Comparison of ENCODE assay signal across 8 cellular contexts in the genomic region with DNA sequence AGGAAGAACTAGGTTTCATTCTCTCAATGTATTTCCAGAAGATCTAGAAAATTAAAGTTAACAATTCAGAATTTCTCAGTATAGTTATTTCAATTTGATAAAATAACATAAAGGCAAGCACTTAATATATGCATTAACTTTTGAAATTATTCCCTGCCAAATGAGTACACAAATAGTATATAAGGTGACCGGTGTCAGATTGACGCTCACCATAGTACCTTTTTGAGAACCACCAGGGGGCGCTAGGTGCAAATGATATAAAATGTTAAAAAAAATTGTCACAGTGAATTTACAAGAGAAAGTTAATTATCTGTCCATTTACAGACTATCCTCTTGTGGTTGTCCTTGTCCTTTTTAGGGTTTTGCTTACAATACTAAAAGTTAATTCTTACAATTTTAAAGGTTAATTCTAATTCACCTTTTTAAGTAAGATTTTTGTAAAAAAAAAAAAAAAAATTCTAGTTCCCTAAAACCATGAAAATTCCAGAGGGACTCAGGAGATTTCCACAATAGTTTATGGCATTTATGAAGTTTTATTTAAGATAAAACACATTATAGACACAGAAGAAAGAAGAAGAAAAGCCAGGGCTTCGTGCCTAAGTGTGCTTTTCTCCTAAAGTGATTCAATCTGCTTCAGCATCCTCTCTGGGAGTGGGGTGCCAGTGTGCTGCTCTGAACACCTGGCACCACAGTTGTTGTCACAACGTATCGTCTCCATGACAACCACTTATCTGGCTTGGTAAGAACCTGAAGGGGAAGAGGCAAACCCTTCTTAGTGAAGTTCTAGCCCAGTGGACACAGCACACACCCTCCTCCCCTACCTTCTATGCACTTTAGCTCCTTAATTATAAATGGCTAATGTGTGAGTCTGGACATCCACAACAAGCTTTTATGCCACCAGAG. TPM values are rescaled to one million over a fixed set of nuclear protein-coding genes. Genes with fewer than 3 reads are reported as not detected.
A peak's percentile ranks its signal among the peaks of the same experiment; 100 is the strongest.
DNase-seq lines count a peak whose midpoint lies in the region; ATAC-seq lines count a peak whose summit lies in the region.

No MANE protein-coding gene starts in this region.

- H3K27me3 ChIP-seq in skeletal muscle satellite cell (ENCODE audit: control insufficient read depth, insufficient read depth, low read length) = peaks cover 23% of the 10 kb centered on the region

- H3K4me3 Mint-ChIP-seq in activated T-cell treated with anti-CD3 and anti-CD28 coated beads, Interleukin-2, amount 50 U/mL, for 24 hours = no peak overlapping the region
- no peak overlapping the region for H3K4me3 Mint-ChIP-seq in activated naive CD4-positive, alpha-beta T cell treated with anti-CD3 and anti-CD28 coated beads for 36 hours

- peak overlapping the region; percentile 72 for H3K4me2 ChIP-seq in skeletal muscle satellite cell (ENCODE audit: low read length)

- no peaks in the 10 kb centered on the region for H3K36me3 ChIP-seq in skeletal muscle satellite cell (ENCODE audit: insufficient read depth, low read length)

- H3K9me3 ChIP-seq in skeletal muscle satellite cell (replicated peaks; ENCODE audit: low read length) = no peaks in the 10 kb centered on the region

- peak; percentile 26 for DNase-seq in activated T-cell treated with anti-CD3 and anti-CD28 coated beads for 24 hours (ENCODE audit: low read depth)
- no peak for DNase-seq in activated T-cell treated with anti-CD3 and anti-CD28 coated beads, Interleukin-2, amount 50 U/mL, for 24 hours
- DNase-seq in Jurkat, Clone E6-1 (ENCODE audit: low read depth, low spot score) = peak; percentile 59
- peak; percentile 72 for DNase-seq in OCI-M1 (lab: John Stamatoyannopoulos, UW)
- peak; percentile 71 for DNase-seq in activated naive CD4-positive, alpha-beta T cell treated with anti-CD3 and anti-CD28 coated beads for 36 hours
- peak in 37 of 42 donors; percentile 33 to 92 (median 67) for DNase-seq in head of caudate nucleus

- no peak overlapping the region for H3K27ac Mint-ChIP-seq in activated T-cell treated with anti-CD3 and anti-CD28 coated beads, Interleukin-2, amount 50 U/mL, for 24 hours
- no peak overlapping the region for H3K27ac Mint-ChIP-seq in activated naive CD4-positive, alpha-beta T cell treated with anti-CD3 and anti-CD28 coated beads for 36 hours

- CTCF ChIA-PET in activated naive CD4-positive, alpha-beta T cell treated with anti-CD3 and anti-CD28 coated beads for 36 hours (lab: Charles Lee) = interaction anchor here (1.1 to 3.5 kb wide), 5 partner anchors 8 to 494 kb away, joined by 3 to 12 read pairs (median 7); a partner anchor contains a TSS

- H3K9ac ChIP-seq in skeletal muscle satellite cell (ENCODE audit: low read depth, low read length) = no peak overlapping the region

- H3K36me3 Mint-ChIP-seq in activated T-cell treated with anti-CD3 and anti-CD28 coated beads, Interleukin-2, amount 50 U/mL, for 24 hours (ENCODE audit: low read depth) = no peaks in the 10 kb centered on the region
- H3K36me3 Mint-ChIP-seq in activated naive CD4-positive, alpha-beta T cell treated with anti-CD3 and anti-CD28 coated beads for 36 hours (ENCODE audit: low read depth) = no peaks in the 10 kb centered on the region

- peaks cover 31% of the 10 kb centered on the region for H3K4me1 ChIP-seq in skeletal muscle satellite cell (ENCODE audit: control insufficient read depth, insufficient read depth, low read length)

- peaks cover 6% of the 10 kb centered on the region for H3K4me1 Mint-ChIP-seq in activated T-cell treated with anti-CD3 and anti-CD28 coated beads, Interleukin-2, amount 50 U/mL, for 24 hours (ENCODE audit: low read depth)
- peaks cover 10% of the 10 kb centered on the region for H3K4me1 Mint-ChIP-seq in activated naive CD4-positive, alpha-beta T cell treated with anti-CD3 and anti-CD28 coated beads for 36 hours (ENCODE audit: low read depth)

- no peaks in the 10 kb centered on the region for H3K9me3 Mint-ChIP-seq in activated T-cell treated with anti-CD3 and anti-CD28 coated beads, Interleukin-2, amount 50 U/mL, for 24 hours
- no peaks in the 10 kb centered on the region for H3K9me3 Mint-ChIP-seq in activated naive CD4-positive, alpha-beta T cell treated with anti-CD3 and anti-CD28 coated beads for 36 hours

- H3K4me3 ChIP-seq in Jurkat, Clone E6-1 (ENCODE audit: low read length) = no peak overlapping the region
- H3K4me3 ChIP-seq in skeletal muscle satellite cell (ENCODE audit: low read length) = no peak overlapping the region

- ATAC-seq in HG03342 (IDR thresholded peaks at IDR 0.05; ENCODE audit: unreplicated experiment) = no peak

- intact Hi-C loops in activated naive CD4-positive, alpha-beta T cell treated with anti-CD3 and anti-CD28 coated beads for 36 hours (cut with micrococcal nuclease) = loop anchor here (1.0 to 10.0 kb wide), 5 partner anchors 252 to 1433 kb away; a partner anchor contains a TSS
- intact Hi-C loops in head of caudate nucleus (cut with DNase I) = no loop called here

- H3K27me3 Mint-ChIP-seq in activated T-cell treated with anti-CD3 and anti-CD28 coated beads, Interleukin-2, amount 50 U/mL, for 24 hours = peaks cover 39% of the 10 kb centered on the region
- H3K27me3 Mint-ChIP-seq in activated naive CD4-positive, alpha-beta T cell treated with anti-CD3 and anti-CD28 coated beads for 36 hours (ENCODE audit: low read depth) = peaks cover 26% of the 10 kb centered on the region

RNA-seq across cellular contexts. Expression of a gene that starts 1.7 kb away (rescaled TPM):
- not detected for polyA plus RNA-seq in Jurkat, Clone E6-1 (2012; ENCODE audit: insufficient read depth, insufficient read length)
- total RNA-seq in activated naive CD4-positive, alpha-beta T cell treated with anti-CD3 and anti-CD28 coated beads for 36 hours = not detected
- 0.22 and 0.25 TPM in 2 replicates for total RNA-seq in skeletal muscle satellite cell (2012; rRNA removed)
